Comparison of ENCODE assay signal across 14 cellular contexts in the genomic region with DNA sequence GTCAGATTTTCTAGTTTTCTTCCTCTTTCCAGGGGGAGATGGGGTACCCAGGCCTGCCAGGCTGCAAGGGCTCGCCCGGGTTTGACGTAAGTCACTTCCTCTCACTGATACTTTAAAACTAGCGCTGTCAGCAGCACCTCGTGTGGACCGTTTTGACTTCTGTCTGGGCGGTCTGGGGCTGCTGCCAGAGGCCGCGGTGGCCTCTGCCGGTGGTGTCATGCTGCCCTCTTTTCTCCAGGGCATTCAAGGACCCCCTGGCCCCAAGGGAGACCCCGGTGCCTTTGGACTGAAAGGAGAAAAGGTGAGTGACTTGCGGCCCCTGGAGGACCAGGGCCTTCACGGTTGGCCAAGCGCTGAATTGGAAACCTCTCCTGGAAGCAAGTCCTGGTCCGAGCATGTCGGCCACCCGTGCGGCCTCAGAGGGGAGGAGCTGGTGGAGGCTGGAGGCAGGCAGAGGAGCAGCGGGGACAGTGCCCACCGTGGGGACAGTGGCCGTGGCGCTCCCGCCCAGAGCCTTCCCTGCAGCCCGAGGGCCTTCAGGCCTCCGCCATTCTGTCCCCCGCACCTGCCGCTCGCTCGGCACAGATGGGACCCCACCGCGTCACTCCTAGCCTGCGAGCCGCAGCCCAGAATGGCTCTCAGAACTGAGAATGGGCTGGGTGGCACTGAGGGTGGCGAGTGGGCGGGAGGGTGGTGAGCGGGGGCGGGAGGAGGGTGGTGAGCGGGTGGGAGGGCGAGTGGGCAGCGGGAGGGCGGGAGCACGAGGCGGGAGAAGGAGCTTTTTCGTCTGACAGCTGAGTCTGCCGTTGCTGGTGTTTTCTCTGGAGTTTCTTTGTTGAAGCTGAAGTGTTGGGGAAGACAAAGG. TPM values are rescaled to one million over a fixed set of nuclear protein-coding genes. Genes with fewer than 3 reads are reported as not detected.
A peak's percentile ranks its signal among the peaks of the same experiment; 100 is the strongest.
DNase-seq lines count a peak whose midpoint lies in the region; ATAC-seq and TF ChIP-seq lines count a peak whose summit lies in the region.
"Had no signal": no experiment of that assay in that cellular context is flagged by ENCODE, and none has a peak within 500 bp of the region (broad histone marks: within the 10 kb centered on the region; RNA-seq: fewer than 3 reads in every experiment).

No MANE protein-coding gene starts in this region.

- TF ChIP-seq CTCF in BE2C (IDR thresholded peaks at IDR 0.05; ENCODE audit: low read depth, low read length), result no peak
- TF ChIP-seq CTCF in gastroesophageal sphincter (IDR thresholded peaks at IDR 0.05), result no peak
- TF ChIP-seq CTCF in ovary (IDR thresholded peaks at IDR 0.05), result no peak

- 75% methylated on average over 12 of the region's 45 CpGs; no CpG with 5 or more reads in 1 of the 2 donors for WGBS in gastroesophageal sphincter (ENCODE audit: low coverage in 1 of 2), 2 donors
- 71 to 80% (median 80%) methylated on average over 41 to 45 of the region's 45 CpGs for WGBS in ovary, 3 donors

- H3K4me1 ChIP-seq in BE2C (no peaks in the 10 kb centered on the region; the same call in 1 of the 2 replicates), gastroesophageal sphincter (peaks cover 0 to 93% (median 45%) of the 10 kb centered on the region in 3 donors), ovary (ENCODE audit: insufficient read depth) (peaks cover 9% of the 10 kb centered on the region)

- H3K27me3 ChIP-seq in BE2C (no peaks in the 10 kb centered on the region), MG63 (no peaks in the 10 kb centered on the region), gastroesophageal sphincter (no peaks in the 10 kb centered on the region), ovary (no peaks in the 10 kb centered on the region)

- intact Hi-C loops in ovary (cut with DNase I), result no loop called here

- DNase-seq in BE2C (peak; percentile 7), MG63 (peak; percentile 0), ovary (peak in 4 of 5 donors; percentile 26 to 44 (median 35)), SHP77 (lab: John Stamatoyannopoulos, UW) (no peak), NCI-H2029 treated with DMSO at 0.1 percent for 48 hours (lab: John Stamatoyannopoulos, UW) (no peak), SIG-M5 (lab: John Stamatoyannopoulos, UW) (no peak)
- DNase-seq in activated CD4-positive, CD25-positive, alpha-beta regulatory T cell (lab: John Stamatoyannopoulos, UW), result no peak
- DNase-seq: activated CD4-positive, alpha-beta memory T cell treated with anti-CD3 and anti-CD28 coated beads, Interleukin-2, amount 10 ng/mL, durations not matched to agents 7 days and 5 days; anterior cingulate cortex; COR-L47; effector memory CD8-positive, alpha-beta T cell; NCI-H2171 treated with DMSO at 0.1 percent for 48 hours had no signal

- no peak for ATAC-seq in gastroesophageal sphincter
- ATAC-seq: effector memory CD8-positive, alpha-beta T cell; T-cell had no signal

- H3K4me3 ChIP-seq in BE2C (ENCODE audit: low read depth, low read length) (no peak overlapping the region), MG63 (no peak overlapping the region), gastroesophageal sphincter (no peak overlapping the region), ovary (no peak overlapping the region)

- TF ChIP-seq EP300 in gastroesophageal sphincter (IDR thresholded peaks at IDR 0.05) (no peak), ovary (IDR thresholded peaks at IDR 0.05) (no peak)

- H3K36me3 ChIP-seq in BE2C (no peaks in the 10 kb centered on the region), MG63 (peaks cover 86% of the 10 kb centered on the region), gastroesophageal sphincter (peaks cover 0 to 94% of the 10 kb centered on the region in 2 donors), ovary (no peaks in the 10 kb centered on the region)

- no peaks in the 10 kb centered on the region for H3K9me3 ChIP-seq in BE2C
- no peaks in the 10 kb centered on the region for H3K9me3 ChIP-seq in MG63
- H3K9me3 ChIP-seq in gastroesophageal sphincter, result no peaks in the 10 kb centered on the region
- H3K9me3 ChIP-seq in ovary, result no peaks in the 10 kb centered on the region

- TF ChIP-seq POLR2A in gastroesophageal sphincter (IDR thresholded peaks at IDR 0.05) (no peak), ovary (IDR thresholded peaks at IDR 0.05) (no peak)

- peak overlapping the region in 3 of 4 donors; percentile 79 to 81 (median 80) for H3K27ac ChIP-seq in gastroesophageal sphincter
- H3K27ac ChIP-seq in ovary, result no peak overlapping the region

RNA-seq across cellular contexts. Expression of a gene that starts 9.4 kb away (rescaled TPM):
- polyA plus RNA-seq in BE2C (2012; ENCODE audit: insufficient read depth, insufficient read length, low read depth), result 158 TPM
- total RNA-seq in MG63 (2014; rRNA removed; shearing (Covaris generic); ENCODE audit: low replicate concordance), result 817 and 868 TPM in 2 replicates
- 1,000 to 10,000 TPM in 2 of 4 donors, 100 to 1,000 TPM in 2; 477 to 1,231 (median 878) TPM for total RNA-seq in gastroesophageal sphincter
- total RNA-seq in ovary, result 100 to 1,000 TPM; 389 to 779 (median 731) TPM
- 100 to 1,000 TPM; 112 to 905 TPM for polyA plus RNA-seq in ovary

Comparison
In these comparisons a context has a peak if more than half of its experiments do, and no peak if none do; other contexts are left out.
1. DNase-seq: peak in BE2C (single experiment), MG63 (single experiment) and ovary (4 of 5); none in SHP77 (0 of 2), NCI-H2029 treated with DMSO at 0.1 percent for 48 hours (single experiment), SIG-M5 (single experiment) and activated CD4-positive, CD25-positive, alpha-beta regulatory T cell (0 of 4).
2. H3K27ac ChIP-seq: peak in gastroesophageal sphincter (3 of 4); none in ovary (0 of 2).